In the genomic region with DNA sequence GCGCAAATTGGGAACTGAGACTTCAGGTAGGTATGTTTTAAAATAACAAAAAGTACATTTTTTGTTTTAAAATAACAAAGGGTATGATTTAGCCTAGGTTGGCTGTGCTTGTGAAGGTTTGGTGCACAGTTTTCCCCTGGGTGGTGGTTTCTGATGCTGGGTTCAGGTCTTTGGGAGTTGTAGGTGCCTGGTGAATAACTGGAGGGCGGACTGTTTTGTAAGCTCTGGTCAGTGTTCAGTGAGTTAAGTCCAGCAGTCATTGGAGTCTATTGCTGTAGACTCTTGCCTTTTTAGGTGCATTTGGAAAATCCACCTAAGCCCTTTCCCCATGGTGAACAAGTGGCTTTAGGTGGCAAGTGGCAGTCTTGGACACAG, we compare ENCODE assay signal across 17 cellular contexts. TPM values are rescaled to one million over a fixed set of nuclear protein-coding genes. Genes with fewer than 3 reads are reported as not detected.
DNase-seq lines count a peak whose midpoint lies in the region; TF ChIP-seq lines count a peak whose summit lies in the region.
"Had no signal": no experiment of that assay in that cellular context is flagged by ENCODE, and none has a peak within 500 bp of the region (broad histone marks: within the 10 kb centered on the region; RNA-seq: fewer than 3 reads in every experiment).

No MANE protein-coding gene starts in this region.

- H2AFZ ChIP-seq in PC-9 = no peak overlapping the region
- peak overlapping the region; percentile 56 for H2AFZ ChIP-seq in trophoblast cell (ENCODE audit: insufficient read depth, low read length, poor library complexity)

- H3K4me3 Mint-ChIP-seq in Caco-2 (ENCODE audit: unreplicated experiment) = peak overlapping the region; percentile 68

- H3K18ac ChIP-seq in trophoblast cell (ENCODE audit: low read length) = peak overlapping the region; percentile 97

- H3K79me1 ChIP-seq in trophoblast cell (ENCODE audit: low read length) = peaks cover 11% of the 10 kb centered on the region

- intact Hi-C loops in Caco-2 (cut with micrococcal nuclease; ENCODE audit: unreplicated experiment) (loop anchor here (2.0 to 5.0 kb wide), 4 partner anchors 57 to 213 kb away; no protein-coding TSS in a partner anchor), PC-9 (cut with micrococcal nuclease; ENCODE audit: unreplicated experiment) (loop anchor here (1.0 kb wide), 1 partner anchor 9 kb away; no protein-coding TSS in a partner anchor)

- H3K9me3 ChIP-seq in Caco-2 = no peaks in the 10 kb centered on the region
- no peaks in the 10 kb centered on the region for H3K9me3 ChIP-seq in PC-9 (ENCODE audit: insufficient read depth, low read depth)
- no peaks in the 10 kb centered on the region for H3K9me3 ChIP-seq in trophoblast cell (ENCODE audit: insufficient read depth, low read depth, low read length)
- H3K9me3 ChIP-seq: A549, HAP-1 had no signal

- peaks cover 62% of the 10 kb centered on the region for H3F3A ChIP-seq in PC-9 (ENCODE audit: insufficient read depth, low read depth)

- peaks cover 93% of the 10 kb centered on the region for H3K79me2 ChIP-seq in PC-9 (ENCODE audit: low read depth)
- H3K79me2 ChIP-seq in trophoblast cell (ENCODE audit: control insufficient read depth, insufficient read depth, low read length, poor library complexity) = peaks cover 6% of the 10 kb centered on the region

- H2BK5ac ChIP-seq in trophoblast cell (ENCODE audit: low read depth, low read length, poor library complexity) = peak overlapping the region; percentile 97

- H3K4me3 ChIP-seq in Caco-2 (ENCODE audit: low read depth, low read length) (no peak overlapping the region), PC-9 (no peak overlapping the region), trophoblast cell (ENCODE audit: low read depth, low read length) (no peak overlapping the region)
- H3K4me3 ChIP-seq: A549, HAP-1 had no signal

- H3K9me2 ChIP-seq in PC-9 (ENCODE audit: insufficient read depth) = no peaks in the 10 kb centered on the region

- TF ChIP-seq CTCF in Caco-2 (IDR thresholded peaks at IDR 0.05; ENCODE audit: insufficient read depth in 1 of 2, low read depth in 1 of 2, low read length in 1 of 2, severe bottlenecking in 1 of 2, unreplicated experiment in 1 of 2) (no peak), PC-9 (conservative IDR thresholded peaks at IDR 0.05) (no peak)

- CTCF ChIA-PET in Caco-2 (lab: Charles Lee) = interaction anchor here (1.0 kb wide), 2 partner anchors 13 to 57 kb away, joined by 3 read pairs; no protein-coding TSS in a partner anchor
- CTCF ChIA-PET in PC-9 (lab: Charles Lee) = interaction anchor here (0.6 to 0.9 kb wide), 3 partner anchors 13 to 204 kb away, joined by 3 to 6 read pairs (median 3); no protein-coding TSS in a partner anchor

- POLR2A ChIA-PET in Caco-2 (lab: Charles Lee) (interaction anchor here (1.7 kb wide), 1 partner anchor 13 kb away, joined by 9 read pairs; no protein-coding TSS in a partner anchor), PC-9 (lab: Charles Lee; ENCODE audit: unreplicated experiment) (interaction anchor here (0.7 to 1.3 kb wide), 3 partner anchors 9 to 239 kb away, joined by 3 to 17 read pairs (median 9); no protein-coding TSS in a partner anchor)

- BruUV-seq in Caco-2 (replicated peaks; lab: Mats Ljungman, UMichigan) (TSS peak; percentile 29), PC-9 (replicated peaks; lab: Mats Ljungman, UMichigan) (no TSS peak)

- no peaks in the 10 kb centered on the region; the same call in 1 of the 2 replicates for H3K36me3 ChIP-seq in Caco-2 (ENCODE audit: control insufficient read depth, insufficient read depth, low read length)
- H3K36me3 ChIP-seq in PC-9 (ENCODE audit: low read depth) = peaks cover 44% of the 10 kb centered on the region
- peaks cover 1 to 4% of the 10 kb centered on the region in 2 experiments for H3K36me3 ChIP-seq in trophoblast cell (ENCODE audit: control insufficient read depth in 1 of 2, insufficient read depth in 2 of 2, low read length in 2 of 2)
- H3K36me3 ChIP-seq: HAP-1 had no signal

- in situ Hi-C loops in KBM-7 (cut with MboI; ENCODE audit: low pct_unique_long_range_greater_than_20kb, low sequenced_read_pairs) = no loop called here

- peak overlapping the region; percentile 97 for H2BK12ac ChIP-seq in trophoblast cell (ENCODE audit: low read length)

- H3K4ac ChIP-seq in trophoblast cell (ENCODE audit: low read depth, low read length) = peak overlapping the region; percentile 94

- peak overlapping the region; percentile 20 for H4K12ac ChIP-seq in trophoblast cell (ENCODE audit: low read depth, low read length)

- H3K23ac ChIP-seq in trophoblast cell (ENCODE audit: low read length) = no peak overlapping the region

- WGBS in trophoblast cell (ENCODE audit: extremely low coverage, insufficient coverage, insufficient read length) = no CpG with 5 or more reads among the region's 2 CpGs

- H4K8ac ChIP-seq in trophoblast cell (ENCODE audit: low read depth, low read length) = peak overlapping the region; percentile 59

- H4K91ac ChIP-seq in trophoblast cell (ENCODE audit: low read depth, low read length) = peak overlapping the region; percentile 73

- peak overlapping the region; percentile 95 for H2BK120ac ChIP-seq in trophoblast cell (ENCODE audit: insufficient read depth, low read length, poor library complexity)

- H3K36me3 Mint-ChIP-seq in Caco-2 (ENCODE audit: insufficient read depth, unreplicated experiment) = peaks cover 8% of the 10 kb centered on the region

- H3K4me2 ChIP-seq in PC-9 = peak overlapping the region; percentile 9
- H3K4me2 ChIP-seq in trophoblast cell (ENCODE audit: low read length) = peak overlapping the region; percentile 42
- H3K4me2 ChIP-seq: A549, KMS-11 had no signal

- H3K4me1 ChIP-seq in Caco-2 (peaks cover 68% of the 10 kb centered on the region), PC-9 (replicated peaks; ENCODE audit: insufficient read depth) (peaks cover 43% of the 10 kb centered on the region), trophoblast cell (ENCODE audit: control insufficient read depth in 1 of 2, insufficient read depth in 2 of 2, low read length in 2 of 2) (peaks cover 10 to 22% of the 10 kb centered on the region in 2 experiments)

- DNase-seq in Caco-2 (no peak), PC-9 (no peak), islet precursor cell (peak; percentile 59), trophoblast cell (no peak), NCI-H1694 (lab: John Stamatoyannopoulos, UW) (no peak), NAMALWA (ENCODE audit: low spot score) (no peak), superior temporal gyrus (ENCODE audit: extremely low spot score) (no peak), KBM-7 (no peak)
- DNase-seq: AML-193, DMS53, NCI-H1092 treated with DMSO at 0.1 percent for 48 hours, NCI-H187 treated with DMSO at 0.1 percent for 48 hours, NCI-H2171, SHP77 had no signal

- H3K27me3 ChIP-seq in Caco-2 (replicated peaks; ENCODE audit: control insufficient read depth, insufficient read depth, low read length) = no peaks in the 10 kb centered on the region
- H3K27me3 ChIP-seq in PC-9 (ENCODE audit: insufficient read depth, low read depth) = no peaks in the 10 kb centered on the region
- H3K27me3 ChIP-seq in trophoblast cell (ENCODE audit: insufficient read depth, low read length) = no peaks in the 10 kb centered on the region

- H3K14ac ChIP-seq in trophoblast cell (ENCODE audit: low read length) = peak overlapping the region; percentile 81

- peaks cover 3% of the 10 kb centered on the region; the same call in 1 of the 2 replicates for H4K20me1 ChIP-seq in PC-9 (ENCODE audit: insufficient read depth)

- no peak overlapping the region for H3K9ac ChIP-seq in trophoblast cell (ENCODE audit: low read length)
- H3K9ac ChIP-seq: KMS-11 had no signal

- no peaks in the 10 kb centered on the region for H3K9me3 Mint-ChIP-seq in Caco-2 (ENCODE audit: unreplicated experiment)

- peak overlapping the region; percentile 62 for H3K27ac Mint-ChIP-seq in Caco-2 (ENCODE audit: unreplicated experiment)

- H3K27ac ChIP-seq in PC-9 (no peak overlapping the region; the same call in 1 of the 2 replicates), trophoblast cell (ENCODE audit: low read depth, low read length) (peak overlapping the region; percentile 67)
- H3K27ac ChIP-seq: KMS-11 had no signal

- no peaks in the 10 kb centered on the region for H3K27me3 Mint-ChIP-seq in Caco-2 (ENCODE audit: insufficient read depth, unreplicated experiment)

- peak overlapping the region; percentile 87 for H2AK5ac ChIP-seq in trophoblast cell (ENCODE audit: low read length)

- H3K4me1 Mint-ChIP-seq in Caco-2 (ENCODE audit: low read depth, unreplicated experiment) = peaks cover 45% of the 10 kb centered on the region

RNA-seq across cellular contexts. Expression of gene RAI14, which starts 43.9 kb away (rescaled TPM):
- total RNA-seq in Caco-2 (2022) (71.5 and 73.9 TPM in 2 replicates), PC-9 (2021) (133 and 145 TPM in 2 replicates)
- polyA plus RNA-seq in trophoblast cell (2013) = 251 and 256 TPM in 2 replicates
